In genomic region chr17:79986441-79987186, GRCh38 we compare ENCODE assay signal across 18 cellular contexts. TPM values are rescaled to one million over a fixed set of nuclear protein-coding genes. Genes with fewer than 3 reads are reported as not detected.
DNase-seq lines count a peak whose midpoint lies in the region; ATAC-seq and TF ChIP-seq lines count a peak whose summit lies in the region.
"Had no signal": no experiment of that assay in that cellular context is flagged by ENCODE, and none has a peak within 500 bp of the region (broad histone marks: within the 10 kb centered on the region; RNA-seq: fewer than 3 reads in every experiment).

No MANE protein-coding gene starts in this region.

- H3K36me3 ChIP-seq in left lung (no peaks in the 10 kb centered on the region), spleen (no peaks in the 10 kb centered on the region)
- H3K36me3 ChIP-seq: prostate gland, upper lobe of left lung had no signal

- H3K4me3 Mint-ChIP-seq in chondrocyte (ENCODE audit: unreplicated experiment) = no peak overlapping the region
- H3K4me3 Mint-ChIP-seq in activated T-cell treated with anti-CD3 and anti-CD28 coated beads, Interleukin-2, amount 50 U/mL, for 72 hours = no peak overlapping the region
- H3K4me3 Mint-ChIP-seq: activated naive CD8-positive, alpha-beta T cell; CD4-positive, alpha-beta memory T cell; IgD-negative memory B cell; T-cell had no signal

- TF ChIP-seq POLR2A in spleen (IDR thresholded peaks at IDR 0.05) = no peak

- peaks cover under 1 to 2% of the 10 kb centered on the region in 2 donors for H3K4me1 ChIP-seq in left lung
- peaks cover 11 to 85% (median 37%) of the 10 kb centered on the region in 6 donors for H3K4me1 ChIP-seq in spleen

- no peaks in the 10 kb centered on the region for H3K9me3 Mint-ChIP-seq in chondrocyte (ENCODE audit: low read depth)
- H3K9me3 Mint-ChIP-seq in activated T-cell treated with anti-CD3 and anti-CD28 coated beads, Interleukin-2, amount 50 U/mL, for 72 hours = no peaks in the 10 kb centered on the region
- H3K9me3 Mint-ChIP-seq: CD4-positive, alpha-beta memory T cell; IgD-negative memory B cell; T-cell had no signal

- no peak for TF ChIP-seq CTCF in chondrocyte (IDR thresholded peaks at IDR 0.05)
- TF ChIP-seq CTCF in left lung (IDR thresholded peaks at IDR 0.05) = no peak
- TF ChIP-seq CTCF in spleen (IDR thresholded peaks at IDR 0.05 in 8 of 11, conservative IDR thresholded peaks at IDR 0.05 in 3 of 11) = peak in 4 of 11 experiments; percentile 20 to 27 (median 22)

- whole genome bisulfite sequencing in spleen, 5 donors = 51 to 77% (median 71%) methylated on average over 19 to 27 of the region's 27 CpGs

- no peaks in the 10 kb centered on the region for H3K9me3 ChIP-seq in left lung
- H3K9me3 ChIP-seq in spleen = no peaks in the 10 kb centered on the region
- H3K9me3 ChIP-seq: prostate gland, upper lobe of left lung had no signal

- peaks cover 55% of the 10 kb centered on the region for H3K4me1 Mint-ChIP-seq in chondrocyte (ENCODE audit: low read depth)
- H3K4me1 Mint-ChIP-seq in activated T-cell treated with anti-CD3 and anti-CD28 coated beads, Interleukin-2, amount 50 U/mL, for 72 hours (ENCODE audit: low read depth) = peaks cover 6% of the 10 kb centered on the region
- H3K4me1 Mint-ChIP-seq: IgD-negative memory B cell had no signal

- intact Hi-C loops in left lung (cut with DNase I) (no loop called here), spleen (cut with DNase I; ENCODE audit: low total_unique reads) (loop anchor here (10.0 kb wide), 1 partner anchor 142 kb away; no protein-coding TSS in a partner anchor)

- no peaks in the 10 kb centered on the region for H3K27me3 Mint-ChIP-seq in chondrocyte (ENCODE audit: low read depth)
- H3K27me3 Mint-ChIP-seq in activated T-cell treated with anti-CD3 and anti-CD28 coated beads, Interleukin-2, amount 50 U/mL, for 72 hours (ENCODE audit: low read depth) = no peaks in the 10 kb centered on the region
- H3K27me3 Mint-ChIP-seq: activated naive CD8-positive, alpha-beta T cell; CD4-positive, alpha-beta memory T cell; T-cell had no signal

- H3K27me3 ChIP-seq in left lung (no peaks in the 10 kb centered on the region), spleen (replicated peaks in 1 of 7) (peaks cover 0 to 5% (median 0%) of the 10 kb centered on the region in 7 donors)
- H3K27me3 ChIP-seq: upper lobe of left lung had no signal

- H3K27ac ChIP-seq in left lung (no peak overlapping the region), spleen (peak overlapping the region in 7 of 8 donors; percentile 3 to 71 (median 60))
- H3K27ac ChIP-seq: upper lobe of left lung had no signal

- no peak overlapping the region for H3K27ac Mint-ChIP-seq in chondrocyte (ENCODE audit: unreplicated experiment)
- no peak overlapping the region for H3K27ac Mint-ChIP-seq in activated T-cell treated with anti-CD3 and anti-CD28 coated beads, Interleukin-2, amount 50 U/mL, for 72 hours
- H3K27ac Mint-ChIP-seq: activated naive CD8-positive, alpha-beta T cell; IgD-negative memory B cell; T-cell had no signal

- H3K4me3 ChIP-seq in left lung (no peak overlapping the region), spleen (no peak overlapping the region)
- H3K4me3 ChIP-seq: prostate gland, upper lobe of left lung had no signal

- ATAC-seq in left lung = peak; percentile 3
- no peak for ATAC-seq in activated T-cell treated with anti-CD3 and anti-CD28 coated beads, Interleukin-2, amount 50 U/mL, for 72 hours (replicated peaks in 1 of 2)
- ATAC-seq: esophagus mucosa, T-cell had no signal

- DNase-seq in chondrocyte (ENCODE audit: low spot score) = peak; percentile 86
- DNase-seq in left lung = peak in 1 of 2 donors; percentile 80
- peak; percentile 85 for DNase-seq in spleen
- no peak for DNase-seq in NCI-H1092 treated with DMSO at 0.1 percent for 48 hours (lab: John Stamatoyannopoulos, UW)
- DNase-seq in activated T-cell treated with anti-CD3 and anti-CD28 coated beads, Interleukin-2, amount 50 U/mL, for 72 hours = no peak
- DNase-seq in retina = no peak
- DNase-seq: activated CD8-positive, alpha-beta memory T cell treated with anti-CD3 and anti-CD28 coated beads, Interleukin-2, amount 50 U/mL, for 4 hours; NCI-H1105; NCI-H226; stimulated activated CD4-positive, alpha-beta T cell treated with anti-CD3 and anti-CD28 coated beads, Interleukin-4, amount 100 ng/mL, for 1 hour; T-cell had no signal

- no peaks in the 10 kb centered on the region for H3K36me3 Mint-ChIP-seq in chondrocyte (ENCODE audit: low read depth)
- no peaks in the 10 kb centered on the region for H3K36me3 Mint-ChIP-seq in activated T-cell treated with anti-CD3 and anti-CD28 coated beads, Interleukin-2, amount 50 U/mL, for 72 hours (ENCODE audit: insufficient read depth in 2 of 2)
- H3K36me3 Mint-ChIP-seq: activated naive CD8-positive, alpha-beta T cell; CD4-positive, alpha-beta memory T cell; IgD-negative memory B cell; T-cell had no signal

TF ChIP-seq in PFSK-1, 5 proteins besides CTCF, POLR2A, EP300 and RAD21:
- TF ChIP-seq FOXP2 (optimal IDR thresholded peaks at IDR 0.05; ENCODE audit: borderline replicate concordance, extremely low read depth, extremely low read length, insufficient read depth) (peak; percentile 37), TAF1 (IDR thresholded peaks at IDR 0.05; ENCODE audit: borderline replicate concordance, insufficient read depth, low read length) (no peak)

RNA-seq across cellular contexts. Expression of gene TBC1D16, which starts 49.1 kb away (rescaled TPM):
- 60.0 TPM for polyA plus RNA-seq in PFSK-1 (2012; ENCODE audit: insufficient read length, low read depth)
- total RNA-seq in chondrocyte = 51.4 to 72.7 TPM (median 55.4 TPM) in 3 replicates
- total RNA-seq in left lung = 10 to 100 TPM; 28.6 to 49.1 TPM
- total RNA-seq in spleen = 10 to 100 TPM in 6 of 7 donors, 1 to 10 TPM in 1; 5.6 to 33.6 (median 25.5) TPM
- 1 to 10 TPM; 1.3 to 5.4 (median 3.0) TPM for polyA plus RNA-seq in spleen
- 10 to 100 TPM; 15.8 to 32.8 TPM for total RNA-seq in activated T-cell treated with anti-CD3 and anti-CD28 coated beads, Interleukin-2, amount 50 U/mL, for 72 hours

RNA-seq across cellular contexts. Expression of gene CCDC40, which starts 49.8 kb away (rescaled TPM):
- polyA plus RNA-seq in PFSK-1 (2012; ENCODE audit: insufficient read length, low read depth) = 5.5 TPM
- total RNA-seq in chondrocyte (5.8 to 11.8 TPM (median 6.5 TPM) in 3 replicates), left lung (1 to 10 TPM; 8.0 to 8.4 TPM), spleen (1 to 10 TPM; 1.2 to 8.3 (median 3.8) TPM)
- polyA plus RNA-seq in spleen = under 1 TPM; 0.30 to 0.70 (median 0.64) TPM
- 1 to 10 TPM in 1 of 2 donors, under 1 TPM in 1; 0.53 to 1.3 TPM for total RNA-seq in activated T-cell treated with anti-CD3 and anti-CD28 coated beads, Interleukin-2, amount 50 U/mL, for 72 hours
- polyA plus RNA-seq: CD4-positive, alpha-beta memory T cell; IgD-negative memory B cell had no signal

Comparison
In these comparisons a context has a peak if more than half of its experiments do, and no peak if none do; other contexts are left out.
1. DNase-seq: peak in chondrocyte (single experiment) and spleen (single experiment); none in NCI-H1092 treated with DMSO at 0.1 percent for 48 hours (single experiment), activated T-cell treated with anti-CD3 and anti-CD28 coated beads, Interleukin-2, amount 50 U/mL, for 72 hours (0 of 2) and retina (single experiment).
2. H3K27ac ChIP-seq: peak in spleen (7 of 8); none in left lung (0 of 2).